ENCODE assay signal across 8 cellular contexts in genomic region chr9:128828719-128829452, GRCh38. TPM values are rescaled to one million over a fixed set of nuclear protein-coding genes. Genes with fewer than 3 reads are reported as not detected.
DNase-seq lines count a peak whose midpoint lies in the region; ATAC-seq and TF ChIP-seq lines count a peak whose summit lies in the region.

No MANE protein-coding gene starts in this region.

- peaks cover 8 to 26% (median 11%) of the 10 kb centered on the region in 4 donors for H3K4me1 Mint-ChIP-seq in CD4-positive, CD25-positive, alpha-beta regulatory T cell

- peak overlapping the region; percentile 80 for H3K4me3 ChIP-seq in CD4-positive, CD25-positive, alpha-beta regulatory T cell (ENCODE audit: low read depth, low read length)
- H3K4me3 ChIP-seq in HEK293 (ENCODE audit: low read depth, low read length), result peak overlapping the region; percentile 86
- peak overlapping the region; percentile 88 for H3K4me3 ChIP-seq in thymus (ENCODE audit: low read length)

- WGBS in thymus, result 37% methylated on average over 18 of the region's 18 CpGs

- no peaks in the 10 kb centered on the region for H3K9me3 Mint-ChIP-seq in CD4-positive, CD25-positive, alpha-beta regulatory T cell
- H3K9me3 Mint-ChIP-seq in activated naive CD4-positive, alpha-beta T cell treated with anti-CD3 and anti-CD28 coated beads, Interleukin-2, amount 50 U/mL, for 72 hours, result no peaks in the 10 kb centered on the region

- CTCF ChIA-PET in HEK293 (lab: Yijun Ruan, JAX), result interaction anchor here (0.7 to 1.3 kb wide), 6 partner anchors 11 to 100 kb away, joined by 3 to 7 read pairs (median 4); partner anchors contain the start of gene ENDOG

- TF ChIP-seq CTCF in HEK293 (tag by site-specific recombination; IDR thresholded peaks at IDR 0.05), result no peak

- H3K27me3 Mint-ChIP-seq in CD4-positive, CD25-positive, alpha-beta regulatory T cell, result no peaks in the 10 kb centered on the region

- H3K4me1 ChIP-seq in CD4-positive, CD25-positive, alpha-beta regulatory T cell (ENCODE audit: control insufficient read depth, insufficient read depth, low read length, poor library complexity, severe bottlenecking), result peaks cover 19% of the 10 kb centered on the region
- H3K4me1 ChIP-seq in HEK293 (ENCODE audit: control insufficient read depth, insufficient read depth, low read length), result no peaks in the 10 kb centered on the region
- H3K4me1 ChIP-seq in thymus (ENCODE audit: control insufficient read depth, insufficient read depth, low read length), result peaks cover 5% of the 10 kb centered on the region

- peak overlapping the region; percentile 90 to 98 (median 97) for H3K4me3 Mint-ChIP-seq in CD4-positive, CD25-positive, alpha-beta regulatory T cell

- POLR2A ChIA-PET in HEK293 (lab: Yijun Ruan, JAX), result interaction anchor here (0.6 to 5.4 kb wide), 9 partner anchors 9 to 1188 kb away, joined by 3 to 94 read pairs (median 4); partner anchors contain the start of genes ENDOG, GOLGA2, KYAT1 and SWI5

- peak overlapping the region; percentile 72 for H3K27ac ChIP-seq in CD4-positive, CD25-positive, alpha-beta regulatory T cell (ENCODE audit: insufficient read depth, low read length, poor library complexity, severe bottlenecking)
- peak overlapping the region; percentile 63; the same call in 1 of the 2 replicates for H3K27ac ChIP-seq in HEK293 (ENCODE audit: extremely low read depth, low read depth, low read length)
- peak overlapping the region; percentile 85 for H3K27ac ChIP-seq in thymus (ENCODE audit: low read depth)

- H3K27ac Mint-ChIP-seq in CD4-positive, CD25-positive, alpha-beta regulatory T cell, result peak overlapping the region; percentile 93 to 95 (median 95)
- peak overlapping the region; percentile 88 to 97 for H3K27ac Mint-ChIP-seq in activated naive CD4-positive, alpha-beta T cell treated with anti-CD3 and anti-CD28 coated beads, Interleukin-2, amount 50 U/mL, for 72 hours

- no peak for ATAC-seq in CD4-positive, CD25-positive, alpha-beta regulatory T cell (ENCODE audit: low read depth in 2 of 2)
- ATAC-seq in activated naive CD4-positive, alpha-beta T cell treated with anti-CD3 and anti-CD28 coated beads, Interleukin-2, amount 50 U/mL, for 72 hours, result peak in 1 of 2 donors; percentile 0
- no peak for ATAC-seq in sciatic nerve

- no peak for DNase-seq in CD4-positive, CD25-positive, alpha-beta regulatory T cell
- no peak for DNase-seq in activated naive CD4-positive, alpha-beta T cell treated with anti-CD3 and anti-CD28 coated beads, Interleukin-2, amount 50 U/mL, for 72 hours (ENCODE audit: low spot score in 2 of 2)
- DNase-seq in kidney tubule cell (ENCODE audit: low spot score), result peak; percentile 9
- no peak for DNase-seq in SIG-M5 (lab: John Stamatoyannopoulos, UW)
- DNase-seq in sciatic nerve (ENCODE audit: low spot score), result no peak
- DNase-seq in AG08396 (ENCODE audit: low spot score), result no peak

- H3K9me3 ChIP-seq in CD4-positive, CD25-positive, alpha-beta regulatory T cell (ENCODE audit: control insufficient read depth in 2 of 2, low read length in 2 of 2), result no peaks in the 10 kb centered on the region
- H3K9me3 ChIP-seq in HEK293 (ENCODE audit: control insufficient read depth, insufficient read depth, low read depth, low read length) (no peaks in the 10 kb centered on the region), thymus (ENCODE audit: control insufficient read depth) (no peaks in the 10 kb centered on the region)

- H3K36me3 ChIP-seq in CD4-positive, CD25-positive, alpha-beta regulatory T cell (ENCODE audit: control insufficient read depth, insufficient read depth, low read length), result peaks cover 31% of the 10 kb centered on the region
- H3K36me3 ChIP-seq in HEK293 (ENCODE audit: control insufficient read depth in 2 of 2, insufficient read depth in 1 of 2, low read length in 2 of 2) (peaks cover 8 to 51% of the 10 kb centered on the region in 2 experiments; a peak in 2 of 3 replicates), thymus (ENCODE audit: control insufficient read depth, insufficient read depth) (peaks cover 41% of the 10 kb centered on the region)

- H3K27me3 ChIP-seq in CD4-positive, CD25-positive, alpha-beta regulatory T cell (ENCODE audit: control insufficient read depth, insufficient read depth, low read length), result no peaks in the 10 kb centered on the region
- no peaks in the 10 kb centered on the region for H3K27me3 ChIP-seq in thymus (ENCODE audit: control insufficient read depth, insufficient read depth)

- intact Hi-C loops in sciatic nerve (cut with DNase I), result no loop called here

- peaks cover 16% of the 10 kb centered on the region for H3K36me3 Mint-ChIP-seq in CD4-positive, CD25-positive, alpha-beta regulatory T cell
- peaks cover 21 to 22% of the 10 kb centered on the region in 2 donors for H3K36me3 Mint-ChIP-seq in activated naive CD4-positive, alpha-beta T cell treated with anti-CD3 and anti-CD28 coated beads, Interleukin-2, amount 50 U/mL, for 72 hours

TF ChIP-seq in HEK293, 187 proteins besides CTCF, POLR2A, EP300 and RAD21:
- peak; percentile 61 for TF ChIP-seq ZNF335 (tag by site-specific recombination; conservative IDR thresholded peaks at IDR 0.05)
- peak; percentile 58; the same call in 1 of the 2 replicates for TF ChIP-seq ZNF18 (tag by site-specific recombination; IDR thresholded peaks at IDR 0.05)
- no peak for TF ChIP-seq ZSCAN30 (tag by site-specific recombination; IDR thresholded peaks at IDR 0.05)

RNA-seq across cellular contexts. Expression of gene SPOUT1, which starts 0.7 kb away (rescaled TPM):
- total RNA-seq in CD4-positive, CD25-positive, alpha-beta regulatory T cell, result 36.1 TPM
- 10 to 100 TPM; 43.0 to 77.7 (median 62.6) TPM for polyA plus RNA-seq in CD4-positive, CD25-positive, alpha-beta regulatory T cell
- total RNA-seq in activated naive CD4-positive, alpha-beta T cell treated with anti-CD3 and anti-CD28 coated beads, Interleukin-2, amount 50 U/mL, for 72 hours, result 10 to 100 TPM; 63.8 to 64.9 TPM
- polyA plus RNA-seq in thymus, result 48.5 TPM
- 32.7 TPM for total RNA-seq in sciatic nerve

RNA-seq across cellular contexts. Expression of gene ENDOG, which starts 10.6 kb away (rescaled TPM):
- total RNA-seq in CD4-positive, CD25-positive, alpha-beta regulatory T cell, result 9.6 TPM
- 10 to 100 TPM; 15.6 to 20.6 (median 19.2) TPM for polyA plus RNA-seq in CD4-positive, CD25-positive, alpha-beta regulatory T cell
- total RNA-seq in activated naive CD4-positive, alpha-beta T cell treated with anti-CD3 and anti-CD28 coated beads, Interleukin-2, amount 50 U/mL, for 72 hours, result 10 to 100 TPM in 1 of 2 donors, 1 to 10 TPM in 1; 8.2 to 16.0 TPM
- polyA plus RNA-seq in thymus, result 11.0 TPM
- 14.1 TPM for total RNA-seq in sciatic nerve

RNA-seq across cellular contexts. Expression of gene TBC1D13, which starts 41.8 kb away (rescaled TPM):
- 24.3 TPM for total RNA-seq in CD4-positive, CD25-positive, alpha-beta regulatory T cell
- polyA plus RNA-seq in CD4-positive, CD25-positive, alpha-beta regulatory T cell, result 10 to 100 TPM; 13.3 to 18.8 (median 16.8) TPM
- 10 to 100 TPM; 15.6 to 22.7 TPM for total RNA-seq in activated naive CD4-positive, alpha-beta T cell treated with anti-CD3 and anti-CD28 coated beads, Interleukin-2, amount 50 U/mL, for 72 hours
- 19.4 TPM for polyA plus RNA-seq in thymus
- 23.2 TPM for total RNA-seq in sciatic nerve

RNA-seq across cellular contexts. Expression of gene KYAT1, which starts 52.9 kb away (rescaled TPM):
- 8.2 TPM for total RNA-seq in CD4-positive, CD25-positive, alpha-beta regulatory T cell
- 10 to 100 TPM; 11.3 to 15.7 (median 11.6) TPM for polyA plus RNA-seq in CD4-positive, CD25-positive, alpha-beta regulatory T cell
- 10 to 100 TPM; 19.9 to 49.0 TPM for total RNA-seq in activated naive CD4-positive, alpha-beta T cell treated with anti-CD3 and anti-CD28 coated beads, Interleukin-2, amount 50 U/mL, for 72 hours
- 9.9 TPM for polyA plus RNA-seq in thymus
- total RNA-seq in sciatic nerve, result 12.8 TPM

RNA-seq across cellular contexts. Expression of gene LRRC8A, which starts 53.0 kb away (rescaled TPM):
- total RNA-seq in CD4-positive, CD25-positive, alpha-beta regulatory T cell, result 39.7 TPM
- polyA plus RNA-seq in CD4-positive, CD25-positive, alpha-beta regulatory T cell, result 10 to 100 TPM; 29.3 to 35.0 (median 31.3) TPM
- 10 to 100 TPM; 16.3 to 20.9 TPM for total RNA-seq in activated naive CD4-positive, alpha-beta T cell treated with anti-CD3 and anti-CD28 coated beads, Interleukin-2, amount 50 U/mL, for 72 hours
- 10.3 TPM for polyA plus RNA-seq in thymus
- total RNA-seq in sciatic nerve, result 67.2 TPM
